ENCODE assay signal across 17 cellular contexts in the genomic region with DNA sequence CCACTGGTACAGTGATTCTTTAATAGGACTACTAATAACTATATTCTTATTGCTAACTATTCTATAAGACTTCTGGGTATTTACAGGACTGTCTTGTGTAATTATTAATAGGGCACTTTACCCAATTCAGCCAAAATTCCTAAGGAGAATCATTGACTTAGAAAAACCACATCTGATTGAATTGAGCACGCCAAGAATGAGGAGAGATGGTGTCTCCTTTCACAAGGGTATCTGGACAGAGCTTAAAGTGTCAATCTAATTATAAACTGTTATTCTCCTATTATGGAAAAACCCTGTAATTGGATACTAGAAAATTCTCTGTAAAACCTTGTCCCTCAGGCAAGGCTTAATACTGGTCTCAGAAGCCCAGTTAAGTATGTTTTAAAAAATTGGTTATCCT.
DNase-seq lines count a peak whose midpoint lies in the region; ATAC-seq and TF ChIP-seq lines count a peak whose summit lies in the region.
"Had no signal": no experiment of that assay in that cellular context is flagged by ENCODE, and none has a peak within 500 bp of the region (broad histone marks: within the 10 kb centered on the region; RNA-seq: fewer than 3 reads in every experiment).

No MANE protein-coding gene starts in this region.

- no peak overlapping the region for H4K91ac ChIP-seq in mesenchymal stem cell (ENCODE audit: low read length)

- H3K27ac ChIP-seq in mesenchymal stem cell (ENCODE audit: low read length, poor library complexity, severe bottlenecking): peak overlapping the region; percentile 69
- H3K27ac ChIP-seq in foreskin keratinocyte: no peak overlapping the region
- H3K27ac ChIP-seq: A549 had no signal

- H3K27ac Mint-ChIP-seq in endothelial cell (ENCODE audit: unreplicated experiment): peak overlapping the region; percentile 2
- H3K27ac Mint-ChIP-seq: IgD-negative memory B cell had no signal

- H2AFZ ChIP-seq in mesenchymal stem cell (ENCODE audit: low read depth, low read length): no peak overlapping the region

- no peak overlapping the region for H3K4me3 ChIP-seq in mesenchymal stem cell (ENCODE audit: insufficient read depth in 1 of 2, low read depth in 1 of 2, low read length in 2 of 2)
- H3K4me3 ChIP-seq: A549, HAP-1 had no signal

- no peak overlapping the region for H3K18ac ChIP-seq in mesenchymal stem cell (ENCODE audit: low read depth in 1 of 2, low read length in 2 of 2)

- in situ Hi-C loops in Caki2 (cut with HindIII; ENCODE audit: low pct_unique_long_range_greater_than_20kb, low sequenced_read_pairs): no loop called here

- ATAC-seq in foreskin keratinocyte: no peak
- ATAC-seq: A549 had no signal

- no peaks in the 10 kb centered on the region for H3K36me3 ChIP-seq in mesenchymal stem cell (ENCODE audit: control insufficient read depth in 1 of 2, insufficient read depth in 2 of 2, low read depth in 1 of 2, low read length in 2 of 2)
- H3K36me3 ChIP-seq: HAP-1 had no signal

- H3K27me3 Mint-ChIP-seq in endothelial cell (ENCODE audit: unreplicated experiment): peaks cover 5% of the 10 kb centered on the region
- H3K27me3 Mint-ChIP-seq: IgD-negative memory B cell had no signal

- no peak for TF ChIP-seq CTCF in endothelial cell (IDR thresholded peaks at IDR 0.05; ENCODE audit: unreplicated experiment)
- no peak for TF ChIP-seq CTCF in GM10248 (IDR thresholded peaks at IDR 0.05; ENCODE audit: control extremely low read depth, extremely low read depth, low read depth, missing control alignments)
- TF ChIP-seq CTCF in foreskin keratinocyte (conservative IDR thresholded peaks at IDR 0.05): no peak

- CTCF ChIA-PET in GM10248 (lab: Yijun Ruan, JAX): no interaction called here

- H3K4me1 Mint-ChIP-seq in endothelial cell (ENCODE audit: unreplicated experiment): peaks cover 47% of the 10 kb centered on the region
- H3K4me1 Mint-ChIP-seq: IgD-negative memory B cell had no signal

- H3K9me3 Mint-ChIP-seq in endothelial cell (ENCODE audit: unreplicated experiment): no peaks in the 10 kb centered on the region

- no peak overlapping the region for H3K9ac ChIP-seq in mesenchymal stem cell (ENCODE audit: low read length)

- POLR2A ChIA-PET in GM10248 (lab: Yijun Ruan, JAX): no interaction called here

- H3K9me3 ChIP-seq in mesenchymal stem cell (ENCODE audit: control insufficient read depth, low read length): no peaks in the 10 kb centered on the region
- H3K9me3 ChIP-seq: A549, HAP-1 had no signal

- H3K23ac ChIP-seq in mesenchymal stem cell (ENCODE audit: low read length in 2 of 2): no peak overlapping the region

- no peak overlapping the region for H2AK5ac ChIP-seq in mesenchymal stem cell (ENCODE audit: low read length, severe bottlenecking)

- H3K36me3 Mint-ChIP-seq in endothelial cell (ENCODE audit: low read depth, unreplicated experiment): no peaks in the 10 kb centered on the region
- H3K36me3 Mint-ChIP-seq: IgD-negative memory B cell had no signal

- no peak overlapping the region for H2BK5ac ChIP-seq in mesenchymal stem cell (ENCODE audit: low read depth, low read length, poor library complexity, severe bottlenecking)

- H2BK120ac ChIP-seq in mesenchymal stem cell (ENCODE audit: low read depth, low read length): no peak overlapping the region

- H3K79me1 ChIP-seq in mesenchymal stem cell (replicated peaks; ENCODE audit: low read length, poor library complexity, severe bottlenecking): no peaks in the 10 kb centered on the region

- no peaks in the 10 kb centered on the region for H3K27me3 ChIP-seq in mesenchymal stem cell (ENCODE audit: control insufficient read depth in 1 of 2, insufficient read depth in 1 of 2, low read length in 2 of 2)
- no peaks in the 10 kb centered on the region for H3K27me3 ChIP-seq in foreskin keratinocyte

- DNase-seq in Caki2 (ENCODE audit: low read depth) (peak; percentile 77), NCI-H446 treated with DMSO at 0.1 percent for 48 hours (lab: John Stamatoyannopoulos, UW) (peak; percentile 34), endothelial cell (ENCODE audit: low spot score) (no peak), mesenchymal stem cell (no peak), GM19240 (ENCODE audit: insufficient read length, low spot score) (no peak), GM10248 (ENCODE audit: extremely low spot score) (no peak), foreskin keratinocyte (no peak)
- DNase-seq in activated effector memory CD4-positive, alpha-beta T cell treated with Interleukin-2 at 50 U/mL for 16 hours: no peak
- DNase-seq: C1 segment of cervical spinal cord, DMS153, NCI-H1417 treated with DMSO at 0.1 percent for 48 hours, NCI-H1930, NCI-H510A treated with DMSO at 0.1 percent for 48 hours, SHP77 treated with DMSO at 0.1 percent for 48 hours had no signal

- WGBS in mesenchymal stem cell: no CpG with 5 or more reads among the region's 1 CpG

- H2BK15ac ChIP-seq in mesenchymal stem cell (ENCODE audit: low read depth, poor library complexity, severe bottlenecking): no peak overlapping the region

- no peak overlapping the region for H4K8ac ChIP-seq in mesenchymal stem cell (ENCODE audit: low read length)

- no peak overlapping the region for H3K4me3 Mint-ChIP-seq in endothelial cell (ENCODE audit: unreplicated experiment)
- H3K4me3 Mint-ChIP-seq: IgD-negative memory B cell had no signal

- no peak overlapping the region for H3K4me2 ChIP-seq in mesenchymal stem cell (ENCODE audit: low read length, poor library complexity, severe bottlenecking)
- H3K4me2 ChIP-seq: A549 had no signal

- H3K4ac ChIP-seq in mesenchymal stem cell (ENCODE audit: low read depth in 1 of 2, low read length in 2 of 2): no peak overlapping the region

- peaks cover 13% of the 10 kb centered on the region for H3K4me1 ChIP-seq in mesenchymal stem cell (ENCODE audit: control insufficient read depth, insufficient read depth, low read depth, low read length)
- H3K4me1 ChIP-seq in foreskin keratinocyte: no peaks in the 10 kb centered on the region
- H3K4me1 ChIP-seq: A549, HAP-1 had no signal

- H2BK12ac ChIP-seq in mesenchymal stem cell (ENCODE audit: low read length in 2 of 2): no peak overlapping the region

- no peak overlapping the region for H3K14ac ChIP-seq in mesenchymal stem cell (ENCODE audit: low read length in 2 of 2)

Comparison
In these comparisons a context has a peak if more than half of its experiments do, and no peak if none do; other contexts are left out.
1. DNase-seq: peak in Caki2 (single experiment) and NCI-H446 treated with DMSO at 0.1 percent for 48 hours (single experiment); none in endothelial cell (single experiment), mesenchymal stem cell (single experiment), GM19240 (single experiment), GM10248 (single experiment), activated effector memory CD4-positive, alpha-beta T cell treated with Interleukin-2 at 50 U/mL for 16 hours (single experiment) and foreskin keratinocyte (0 of 2).